Comparison of ENCODE assay signal across 25 cellular contexts in genomic region chr12:42766754-42767153, GRCh38.
DNase-seq lines count a peak whose midpoint lies in the region; ATAC-seq and TF ChIP-seq lines count a peak whose summit lies in the region.
"Had no signal": no experiment of that assay in that cellular context is flagged by ENCODE, and none has a peak within 500 bp of the region (broad histone marks: within the 10 kb centered on the region; RNA-seq: fewer than 3 reads in every experiment).

No MANE protein-coding gene starts in this region.

- intact Hi-C loops in PC-9 (cut with micrococcal nuclease; ENCODE audit: unreplicated experiment), result no loop called here

- no peaks in the 10 kb centered on the region for H3K9me2 ChIP-seq in PC-9 (ENCODE audit: insufficient read depth)

- no peak for DNase-seq in PC-9
- DNase-seq in renal cortical epithelial cell (ENCODE audit: low read depth), result peak; percentile 60
- DNase-seq in midbrain (lab: John Stamatoyannopoulos, UW), result no peak
- no peak for DNase-seq in foreskin keratinocyte
- DNase-seq in activated naive CD8-positive, alpha-beta T cell treated with anti-CD3 and anti-CD28 coated beads, Interleukin-2, amount 50 U/mL, for 24 hours, result no peak
- DNase-seq: C1 segment of cervical spinal cord; CD4-positive, alpha-beta memory T cell; COR-L47; DMS53; Kasumi-1; NCI-H1048; NCI-H1417; NCI-H1694 treated with DMSO at 0.1 percent for 48 hours; NCI-H2081; NCI-H226; NCI-H510A; NCI-H69; Peyer's patch; SIG-M5 had no signal

- H3K36me3 Mint-ChIP-seq in activated naive CD8-positive, alpha-beta T cell treated with anti-CD3 and anti-CD28 coated beads, Interleukin-2, amount 50 U/mL, for 24 hours (ENCODE audit: low read depth), result no peaks in the 10 kb centered on the region
- H3K36me3 Mint-ChIP-seq: CD4-positive, alpha-beta memory T cell had no signal

- H3K36me3 ChIP-seq in PC-9 (ENCODE audit: low read depth), result no peaks in the 10 kb centered on the region
- H3K36me3 ChIP-seq: Peyer's patch had no signal

- peak overlapping the region; percentile 4; the same call in 1 of the 2 replicates for H2AFZ ChIP-seq in PC-9

- H3K27me3 ChIP-seq in PC-9 (ENCODE audit: insufficient read depth, low read depth) (no peaks in the 10 kb centered on the region), foreskin keratinocyte (no peaks in the 10 kb centered on the region)
- H3K27me3 ChIP-seq: Peyer's patch had no signal

- POLR2A ChIA-PET in PC-9 (lab: Charles Lee; ENCODE audit: unreplicated experiment), result no interaction called here

- no peak for TF ChIP-seq CTCF in PC-9 (conservative IDR thresholded peaks at IDR 0.05)
- TF ChIP-seq CTCF in foreskin keratinocyte (conservative IDR thresholded peaks at IDR 0.05), result no peak

- BruUV-seq in PC-9 (replicated peaks; lab: Mats Ljungman, UMichigan), result no TSS peak

- H3K4me3 Mint-ChIP-seq in activated naive CD8-positive, alpha-beta T cell treated with anti-CD3 and anti-CD28 coated beads, Interleukin-2, amount 50 U/mL, for 24 hours, result no peak overlapping the region
- H3K4me3 Mint-ChIP-seq: CD4-positive, alpha-beta memory T cell had no signal

- no peaks in the 10 kb centered on the region for H3K9me3 Mint-ChIP-seq in activated naive CD8-positive, alpha-beta T cell treated with anti-CD3 and anti-CD28 coated beads, Interleukin-2, amount 50 U/mL, for 24 hours

- H3K4me2 ChIP-seq in PC-9, result no peak overlapping the region
- H3K4me2 ChIP-seq: A549 had no signal

- H3K4me1 Mint-ChIP-seq in activated naive CD8-positive, alpha-beta T cell treated with anti-CD3 and anti-CD28 coated beads, Interleukin-2, amount 50 U/mL, for 24 hours, result no peaks in the 10 kb centered on the region
- H3K4me1 Mint-ChIP-seq: CD4-positive, alpha-beta memory T cell had no signal

- H3K79me2 ChIP-seq in PC-9 (ENCODE audit: low read depth), result no peaks in the 10 kb centered on the region

- no peaks in the 10 kb centered on the region for H3K9me3 ChIP-seq in PC-9 (ENCODE audit: insufficient read depth, low read depth)
- H3K9me3 ChIP-seq: A549, Peyer's patch had no signal

- CTCF ChIA-PET in PC-9 (lab: Charles Lee), result no interaction called here

- H3K4me1 ChIP-seq in PC-9 (replicated peaks; ENCODE audit: insufficient read depth), result peaks cover 11% of the 10 kb centered on the region
- no peaks in the 10 kb centered on the region for H3K4me1 ChIP-seq in foreskin keratinocyte
- H3K4me1 ChIP-seq: A549, Peyer's patch had no signal

- H3F3A ChIP-seq in PC-9 (ENCODE audit: insufficient read depth, low read depth), result no peaks in the 10 kb centered on the region; the same call in 1 of the 2 replicates

- H3K27me3 Mint-ChIP-seq in activated naive CD8-positive, alpha-beta T cell treated with anti-CD3 and anti-CD28 coated beads, Interleukin-2, amount 50 U/mL, for 24 hours, result no peaks in the 10 kb centered on the region

- no peak overlapping the region for H3K27ac ChIP-seq in PC-9
- no peak overlapping the region for H3K27ac ChIP-seq in foreskin keratinocyte
- H3K27ac ChIP-seq: A549, Peyer's patch, SK-N-MC had no signal

- no peak overlapping the region for H3K4me3 ChIP-seq in PC-9
- H3K4me3 ChIP-seq: A549, Peyer's patch, SK-N-MC had no signal

- no peak overlapping the region for H3K27ac Mint-ChIP-seq in activated naive CD8-positive, alpha-beta T cell treated with anti-CD3 and anti-CD28 coated beads, Interleukin-2, amount 50 U/mL, for 24 hours
- H3K27ac Mint-ChIP-seq: CD4-positive, alpha-beta memory T cell had no signal

- H4K20me1 ChIP-seq in PC-9 (ENCODE audit: insufficient read depth), result no peaks in the 10 kb centered on the region

- peak; percentile 42 for ATAC-seq in GM18861 (IDR thresholded peaks at IDR 0.05; ENCODE audit: unreplicated experiment)
- peak; percentile 65 for ATAC-seq in GM21423 (IDR thresholded peaks at IDR 0.05; ENCODE audit: unreplicated experiment)
- ATAC-seq in foreskin keratinocyte, result no peak
- ATAC-seq in activated naive CD8-positive, alpha-beta T cell treated with anti-CD3 and anti-CD28 coated beads, Interleukin-2, amount 50 U/mL, for 24 hours, result no peak
- ATAC-seq: A549, HCT116, HepG2 had no signal

Comparison
In these comparisons a context has a peak if more than half of its experiments do, and no peak if none do; other contexts are left out.
1. ATAC-seq: peak in GM18861 (single experiment) and GM21423 (single experiment); none in foreskin keratinocyte (single experiment) and activated naive CD8-positive, alpha-beta T cell treated with anti-CD3 and anti-CD28 coated beads, Interleukin-2, amount 50 U/mL, for 24 hours (single experiment).